ENCODE assay signal across 8 cellular contexts in the genomic region with DNA sequence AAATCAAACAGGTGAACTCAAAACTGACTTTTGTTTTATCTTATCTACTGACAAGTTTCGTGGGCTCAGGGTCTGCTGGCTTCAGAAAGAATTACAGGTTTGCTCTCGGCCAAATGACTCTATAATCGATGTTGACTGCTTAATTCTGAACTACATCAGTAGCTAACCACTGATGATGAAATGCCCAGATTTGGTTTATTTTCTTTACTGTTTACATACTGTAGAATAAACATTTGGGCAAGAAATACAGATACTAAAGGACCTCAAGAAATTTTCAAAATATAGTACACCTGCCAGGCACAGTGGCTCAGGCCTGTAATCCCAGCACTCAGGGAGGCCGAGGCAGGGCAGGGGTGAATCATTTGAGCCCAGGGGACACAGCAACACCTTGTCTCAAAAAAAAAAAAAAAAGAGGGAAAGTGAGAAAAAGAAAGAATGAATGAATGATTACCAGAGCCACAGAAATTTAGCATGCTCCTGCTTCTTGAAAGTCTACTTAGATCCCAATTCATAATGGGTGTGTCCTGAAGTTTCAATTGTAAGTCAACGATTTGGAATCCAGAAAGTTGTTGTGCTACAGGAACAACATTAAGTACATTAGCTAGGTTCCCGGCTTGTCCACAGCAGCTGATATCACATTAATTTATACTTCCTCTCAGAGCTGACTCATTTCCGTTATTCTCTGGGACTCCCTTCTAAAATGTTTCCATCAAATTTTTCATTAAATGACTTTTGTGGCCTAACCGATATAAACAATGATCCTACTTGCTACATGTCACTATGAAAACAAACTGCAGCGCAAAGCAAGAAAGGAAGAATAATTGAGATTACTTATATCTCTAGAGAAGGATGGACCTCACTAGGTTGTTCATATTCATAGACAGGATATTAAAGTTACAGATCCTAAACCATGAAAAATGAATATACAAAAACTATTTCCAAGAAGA.
DNase-seq lines count a peak whose midpoint lies in the region; ATAC-seq, FAIRE-seq and TF ChIP-seq lines count a peak whose summit lies in the region.

No MANE protein-coding gene starts in this region.

- intact Hi-C loops in IMR-90 (cut with micrococcal nuclease) (loop anchor here (5.0 to 10.0 kb wide), 4 partner anchors 94 to 454 kb away; partner anchors contain the start of gene MED13L), GM12878 (cut with micrococcal nuclease; ENCODE audit: unreplicated experiment) (loop anchor here (5.0 kb wide), 3 partner anchors 124 to 554 kb away; no protein-coding TSS in a partner anchor)

- in situ Hi-C loops in IMR-90 (cut with MboI; ENCODE audit: low sequenced_read_pairs) = no loop called here
- in situ Hi-C loops in GM12878 (cut with MboI) = no loop called here

- H3K9me3 Mint-ChIP-seq in nephron = no peaks in the 10 kb centered on the region

- peaks cover 26 to 70% of the 10 kb centered on the region in 2 experiments for H3K79me1 ChIP-seq in IMR-90 (ENCODE audit: low read depth in 1 of 2, low read length in 2 of 2)

- RAD21 ChIA-PET in GM12878 (lab: Charles Lee; ENCODE audit: unreplicated experiment) = interaction anchor here (0.6 to 1.6 kb wide), 5 partner anchors 16 to 466 kb away, joined by 3 to 8 read pairs (median 4); no protein-coding TSS in a partner anchor

- TF ChIP-seq CTCF in IMR-90 (conservative IDR thresholded peaks at IDR 0.05; ENCODE audit: low read depth, low read length) = no peak
- no peak for TF ChIP-seq CTCF in GM12878 (IDR thresholded peaks at IDR 0.05 in 2 of 3, conservative IDR thresholded peaks at IDR 0.05 in 1 of 3; ENCODE audit: control insufficient read depth in 2 of 3, extremely low read depth in 1 of 3, insufficient read depth in 1 of 3, low read depth in 3 of 3, low read length in 3 of 3)
- no peak for TF ChIP-seq CTCF in nephron (IDR thresholded peaks at IDR 0.05; ENCODE audit: unreplicated experiment in 3 of 3)

- H3K36me3 ChIP-seq in IMR-90 (ENCODE audit: control insufficient read depth, insufficient read depth, low read length) = no peaks in the 10 kb centered on the region
- H3K36me3 ChIP-seq in GM12878 (ENCODE audit: control insufficient read depth in 2 of 2, insufficient read depth in 2 of 2, low read length in 1 of 2) = no peaks in the 10 kb centered on the region

- no peak for TF ChIP-seq RAD21 in IMR-90 (IDR thresholded peaks at IDR 0.05; ENCODE audit: low read length)
- TF ChIP-seq RAD21 in GM12878 (IDR thresholded peaks at IDR 0.05; ENCODE audit: insufficient read depth, low read depth, low read length) = no peak

- no peak; a peak in 1 of 4 replicates for TF ChIP-seq EP300 in GM12878 (IDR thresholded peaks at IDR 0.05; ENCODE audit: borderline replicate concordance in 1 of 2, control insufficient read depth in 1 of 2, low read depth in 2 of 2, low read length in 2 of 2)

- dilution Hi-C loops in IMR-90 (cut with HindIII; ENCODE audit: low sequenced_read_pairs, unreplicated experiment) = no loop called here

- no peak overlapping the region for H2BK120ac ChIP-seq in IMR-90 (ENCODE audit: low read depth, low read length)

- no peak overlapping the region for H4K5ac ChIP-seq in IMR-90 (ENCODE audit: low read depth, low read length)

- POLR2A ChIA-PET in IMR-90 (lab: Charles Lee; ENCODE audit: unreplicated experiment) (no interaction called here), GM12878 (lab: Charles Lee) (interaction anchor here (0.7 kb wide), 1 partner anchor 46 kb away, joined by 4 read pairs; no protein-coding TSS in a partner anchor)

- no peaks in the 10 kb centered on the region for H3K36me3 Mint-ChIP-seq in nephron (ENCODE audit: low read depth)

- no peak overlapping the region for H3K27ac ChIP-seq in IMR-90 (ENCODE audit: insufficient read depth, low read length)
- no peak overlapping the region for H3K27ac ChIP-seq in GM12878 (ENCODE audit: control insufficient read depth, insufficient read depth)

- peaks cover 15% of the 10 kb centered on the region for H3K4me1 ChIP-seq in IMR-90 (ENCODE audit: control insufficient read depth, insufficient read depth, low read length)
- H3K4me1 ChIP-seq in GM12878 (ENCODE audit: control insufficient read depth, insufficient read depth, low read length) = peaks cover 19% of the 10 kb centered on the region

- H3K27me3 Mint-ChIP-seq in nephron (ENCODE audit: low read depth) = no peaks in the 10 kb centered on the region

- H3K9me3 ChIP-seq in IMR-90 (ENCODE audit: control insufficient read depth, insufficient read depth, low read length) (no peaks in the 10 kb centered on the region), GM12878 (replicated peaks; ENCODE audit: control insufficient read depth, insufficient read depth, low read length) (no peaks in the 10 kb centered on the region)

- no peaks in the 10 kb centered on the region for H3K27me3 ChIP-seq in IMR-90 (ENCODE audit: control insufficient read depth, insufficient read depth, low read length)
- H3K27me3 ChIP-seq in GM12878 (replicated peaks in 1 of 2; ENCODE audit: control insufficient read depth in 2 of 2, insufficient read depth in 2 of 2, low read length in 1 of 2) = no peaks in the 10 kb centered on the region

- H3K4me3 Mint-ChIP-seq in nephron = no peak overlapping the region

- peak overlapping the region; percentile 68 for H2BK5ac ChIP-seq in IMR-90 (ENCODE audit: low read depth, low read length, poor library complexity, severe bottlenecking)

- H2AFZ ChIP-seq in IMR-90 (replicated peaks; ENCODE audit: low read length, poor library complexity) (no peak overlapping the region), GM12878 (ENCODE audit: control insufficient read depth, low read depth, low read length) (no peak overlapping the region)

- no peak overlapping the region for H2BK20ac ChIP-seq in IMR-90 (ENCODE audit: low read depth, low read length)

- H4K91ac ChIP-seq in IMR-90 (ENCODE audit: insufficient read depth, low read depth, low read length) = peak overlapping the region; percentile 13; the same call in 1 of the 2 replicates

- peak overlapping the region; percentile 74 for H3K4me2 ChIP-seq in IMR-90 (ENCODE audit: low read depth, low read length)
- H3K4me2 ChIP-seq in GM12878 (ENCODE audit: control insufficient read depth, insufficient read depth) = peak overlapping the region; percentile 77; the same call in 1 of the 2 replicates

- CTCF ChIA-PET in IMR-90 (lab: Yijun Ruan, JAX) (interaction anchor here (1.0 kb wide), 1 partner anchor 21 kb away, joined by 3 read pairs; no protein-coding TSS in a partner anchor), GM12878 (lab: Yijun Ruan, JAX) (interaction anchor here (0.6 to 3.7 kb wide), 5 partner anchors 10 to 1570 kb away, joined by 3 to 26 read pairs (median 3); no protein-coding TSS in a partner anchor)

- H3K18ac ChIP-seq in IMR-90 (ENCODE audit: low read depth, low read length) = no peak overlapping the region; the same call in 1 of the 2 replicates

- no peak overlapping the region for H3K14ac ChIP-seq in IMR-90 (replicated peaks; ENCODE audit: low read depth, low read length)

- H2AK5ac ChIP-seq in IMR-90 (ENCODE audit: low read depth, low read length) = no peak overlapping the region

- H4K8ac ChIP-seq in IMR-90 (ENCODE audit: low read depth in 2 of 2, low read length in 2 of 2) = no peak overlapping the region

- SMC1A ChIA-PET in GM12878 (lab: Charles Lee; ENCODE audit: uncharacterized antibody, unreplicated experiment) = interaction anchor here (0.9 to 1.8 kb wide), 8 partner anchors 7 to 558 kb away, joined by 3 to 7 read pairs (median 4); no protein-coding TSS in a partner anchor

- H3K9me1 ChIP-seq in IMR-90 (ENCODE audit: insufficient read depth, low read length) = peaks cover 11% of the 10 kb centered on the region

- BruUV-seq in IMR-90 (replicated peaks; lab: Mats Ljungman, UMichigan) (no TSS peak), GM12878 (replicated peaks; lab: Mats Ljungman, UMichigan) (no TSS peak)

- WGBS in IMR-90 (ENCODE audit: extremely low coverage in 2 of 2, insufficient read length in 1 of 2), 2 experiments = no CpG with 5 or more reads among the region's 9 CpGs
- WGBS in GM12878 (ENCODE audit: insufficient coverage, insufficient replicate concordance, low lambda C conversion rate, missing lambda C conversion rate) = 43% methylated on average over 9 of the region's 9 CpGs

- H4K20me1 ChIP-seq in IMR-90 (ENCODE audit: insufficient read depth, low read length) (peaks cover 84% of the 10 kb centered on the region), GM12878 (ENCODE audit: control insufficient read depth, insufficient read depth) (no peaks in the 10 kb centered on the region)

- H3K4me1 Mint-ChIP-seq in nephron = peaks cover 56% of the 10 kb centered on the region

- H3K4me3 ChIP-seq in IMR-90 (ENCODE audit: insufficient read depth, low read depth, low read length) (no peak overlapping the region), GM12878 (no peak overlapping the region)

- H3K79me2 ChIP-seq in GM12878 (ENCODE audit: control insufficient read depth, insufficient read depth, low read length) = peaks cover 3% of the 10 kb centered on the region

- H3K4ac ChIP-seq in IMR-90 (ENCODE audit: low read depth, low read length) = 0 out of 2 replicates have a peak overlapping the region, but pooled peaks have one; percentile 50

- peak overlapping the region; percentile 60 to 66 (median 60) for H3K27ac Mint-ChIP-seq in nephron

- no peak overlapping the region for H3K23ac ChIP-seq in IMR-90 (ENCODE audit: low read depth, low read length)

- no peak for FAIRE-seq in GM12878 (lab: Jason Lieb, UNC)

- H3K56ac ChIP-seq in IMR-90 (ENCODE audit: extremely low read depth, insufficient read depth, low read length) = no peak overlapping the region

- ATAC-seq in IMR-90 (ENCODE audit: low read depth) = peak; percentile 68
- ATAC-seq in GM12878 = peak; percentile 67
- ATAC-seq in HG03039 (IDR thresholded peaks at IDR 0.05; ENCODE audit: unreplicated experiment) = no peak
- no peak for ATAC-seq in HG03095 (IDR thresholded peaks at IDR 0.05; ENCODE audit: unreplicated experiment)

- DNase-seq in Daoy (ENCODE audit: low read depth) = peak; percentile 83
- DNase-seq in IMR-90 = peak; percentile 89
- no peak for DNase-seq in GM12878 (ENCODE audit: low read depth, low spot score)
- DNase-seq in iPS-NIHi11 (ENCODE audit: low spot score) = no peak
- DNase-seq in activated CD4-positive, alpha-beta T cell treated with anti-CD3 and anti-CD28 coated beads, Interleukin-2, amount 50 U/mL, for 1 hour = no peak

- TF ChIP-seq POLR2A in IMR-90 (IDR thresholded peaks at IDR 0.05; ENCODE audit: low read depth, low read length) = no peak
- TF ChIP-seq POLR2A in GM12878 (IDR thresholded peaks at IDR 0.05; ENCODE audit: low read depth, low read length) = no peak

- H2AK9ac ChIP-seq in IMR-90 (replicated peaks; ENCODE audit: low read depth, low read length, poor library complexity) = no peak overlapping the region

- no peak overlapping the region for H3K9ac ChIP-seq in IMR-90 (ENCODE audit: low read depth, low read length)
- H3K9ac ChIP-seq in GM12878 (ENCODE audit: control insufficient read depth, insufficient read depth, low read length) = no peak overlapping the region

- H2BK15ac ChIP-seq in IMR-90 (ENCODE audit: low read depth, low read length) = no peak overlapping the region

TF ChIP-seq in IMR-90, 13 proteins besides CTCF, POLR2A, EP300 and RAD21 (continues in another document):
- TF ChIP-seq SMC3 (IDR thresholded peaks at IDR 0.05; ENCODE audit: low read depth, low read length) (peak; percentile 16; the same call in 1 of the 2 replicates), RFX5 (IDR thresholded peaks at IDR 0.05; ENCODE audit: low read depth, low read length) (no peak)

Comparison
In these comparisons a context has a peak if more than half of its experiments do, and no peak if none do; other contexts are left out.
1. DNase-seq: peak in Daoy (single experiment) and IMR-90 (single experiment); none in GM12878 (single experiment), iPS-NIHi11 (single experiment) and activated CD4-positive, alpha-beta T cell treated with anti-CD3 and anti-CD28 coated beads, Interleukin-2, amount 50 U/mL, for 1 hour (single experiment).
2. ATAC-seq: peak in IMR-90 (single experiment) and GM12878 (single experiment); none in HG03039 (single experiment) and HG03095 (single experiment).